ENCODE assay signal across 1 cellular context in the genomic region with DNA sequence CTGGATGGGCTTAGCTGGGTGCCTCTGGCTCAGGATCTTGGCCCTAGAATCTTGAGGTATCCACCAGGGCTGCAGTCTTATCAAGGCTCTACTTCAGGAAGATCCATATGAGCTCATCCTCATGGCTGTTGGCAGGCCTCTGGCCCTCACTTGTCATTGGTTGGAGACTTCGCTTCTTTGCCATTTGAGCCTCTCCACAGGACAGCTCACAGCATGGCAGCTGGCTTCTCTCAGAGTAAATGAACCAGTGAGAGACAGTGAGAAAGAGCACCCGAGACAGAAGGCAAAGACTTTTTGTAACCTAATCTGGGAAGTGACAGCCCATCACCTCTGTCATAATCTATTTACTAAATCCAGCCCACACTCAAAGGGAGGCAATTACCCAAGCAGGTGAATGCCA.
TF ChIP-seq lines count a peak whose summit lies in the region.

No MANE protein-coding gene starts in this region.

TF ChIP-seq in GM23338, 12 proteins besides CTCF, POLR2A, EP300 and RAD21 (continued from another document):
- TF ChIP-seq, protein P1, sequence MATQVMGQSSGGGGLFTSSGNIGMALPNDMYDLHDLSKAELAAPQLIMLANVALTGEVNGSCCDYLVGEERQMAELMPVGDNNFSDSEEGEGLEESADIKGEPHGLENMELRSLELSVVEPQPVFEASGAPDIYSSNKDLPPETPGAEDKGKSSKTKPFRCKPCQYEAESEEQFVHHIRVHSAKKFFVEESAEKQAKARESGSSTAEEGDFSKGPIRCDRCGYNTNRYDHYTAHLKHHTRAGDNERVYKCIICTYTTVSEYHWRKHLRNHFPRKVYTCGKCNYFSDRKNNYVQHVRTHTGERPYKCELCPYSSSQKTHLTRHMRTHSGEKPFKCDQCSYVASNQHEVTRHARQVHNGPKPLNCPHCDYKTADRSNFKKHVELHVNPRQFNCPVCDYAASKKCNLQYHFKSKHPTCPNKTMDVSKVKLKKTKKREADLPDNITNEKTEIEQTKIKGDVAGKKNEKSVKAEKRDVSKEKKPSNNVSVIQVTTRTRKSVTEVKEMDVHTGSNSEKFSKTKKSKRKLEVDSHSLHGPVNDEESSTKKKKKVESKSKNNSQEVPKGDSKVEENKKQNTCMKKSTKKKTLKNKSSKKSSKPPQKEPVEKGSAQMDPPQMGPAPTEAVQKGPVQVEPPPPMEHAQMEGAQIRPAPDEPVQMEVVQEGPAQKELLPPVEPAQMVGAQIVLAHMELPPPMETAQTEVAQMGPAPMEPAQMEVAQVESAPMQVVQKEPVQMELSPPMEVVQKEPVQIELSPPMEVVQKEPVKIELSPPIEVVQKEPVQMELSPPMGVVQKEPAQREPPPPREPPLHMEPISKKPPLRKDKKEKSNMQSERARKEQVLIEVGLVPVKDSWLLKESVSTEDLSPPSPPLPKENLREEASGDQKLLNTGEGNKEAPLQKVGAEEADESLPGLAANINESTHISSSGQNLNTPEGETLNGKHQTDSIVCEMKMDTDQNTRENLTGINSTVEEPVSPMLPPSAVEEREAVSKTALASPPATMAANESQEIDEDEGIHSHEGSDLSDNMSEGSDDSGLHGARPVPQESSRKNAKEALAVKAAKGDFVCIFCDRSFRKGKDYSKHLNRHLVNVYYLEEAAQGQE (IDR thresholded peaks at IDR 0.05; ENCODE audit: unreplicated experiment): no peak
- TF ChIP-seq ZNF331 (CRISPR knock-in tag; IDR thresholded peaks at IDR 0.05; ENCODE audit: low read depth): 0 out of 2 replicates have a peak, but pooled peaks have one; percentile 30
